Comparison of ENCODE assay signal across 35 cellular contexts in genomic region chr7:41754046-41754445, GRCh38. TPM values are rescaled to one million over a fixed set of nuclear protein-coding genes. Genes with fewer than 3 reads are reported as not detected.
"Had no signal": no experiment of that assay in that cellular context is flagged by ENCODE, and none has a peak within 500 bp of the region (broad histone marks: within the 10 kb centered on the region; RNA-seq: fewer than 3 reads in every experiment).

No MANE protein-coding gene starts in this region.

- H3K27me3 Mint-ChIP-seq: activated CD4-positive, alpha-beta memory T cell treated with anti-CD3 and anti-CD28 coated beads, Interleukin-2, amount 10 ng/mL, durations not matched to agents 7 days and 5 days; activated naive CD4-positive, alpha-beta T cell treated with anti-CD3 and anti-CD28 coated beads, Interleukin-2, amount 10 ng/mL, durations not matched to agents 7 days and 5 days; activated naive CD8-positive, alpha-beta T cell treated with anti-CD3 and anti-CD28 coated beads, Interleukin-2, amount 10 ng/mL, durations not matched to agents 7 days and 5 days; central memory CD8-positive, alpha-beta T cell had no signal

- H3K27ac Mint-ChIP-seq: activated CD4-positive, alpha-beta memory T cell treated with anti-CD3 and anti-CD28 coated beads, Interleukin-2, amount 10 ng/mL, durations not matched to agents 7 days and 5 days; activated CD4-positive, alpha-beta T cell treated with anti-CD3 and anti-CD28 coated beads for 36 hours; activated naive CD4-positive, alpha-beta T cell treated with anti-CD3 and anti-CD28 coated beads, Interleukin-2, amount 10 ng/mL, durations not matched to agents 7 days and 5 days; activated naive CD8-positive, alpha-beta T cell treated with anti-CD3 and anti-CD28 coated beads, Interleukin-2, amount 10 ng/mL, durations not matched to agents 7 days and 5 days; activated T-cell treated with anti-CD3 and anti-CD28 coated beads, Interleukin-2, amount 50 U/mL, for 72 hours; activated T-helper 2 cell treated with anti-CD3 and anti-CD28 coated beads, Interferon-gamma antibody, Interleukin-2, Interleukin-4, amounts not matched to agents 10 μg/mL and 5 μg/mL and 100 μg/mL, durations not matched to agents 14 hours and 24 hours and 36 hours had no signal

- H3K9ac ChIP-seq: KMS-11, SK-N-SH had no signal

- H3K4me3 ChIP-seq: adrenal gland, body of pancreas, MG63, SJCRH30 had no signal

- ATAC-seq: activated CD4-positive, alpha-beta T cell treated with anti-CD3 and anti-CD28 coated beads for 36 hours; activated T-cell treated with anti-CD3 and anti-CD28 coated beads, Interleukin-2, amount 50 U/mL, for 72 hours; body of pancreas; Panc1; Right ventricle myocardium inferior had no signal

- H3K27ac ChIP-seq: adrenal gland, body of pancreas, KMS-11, SJCRH30, WERI-Rb-1 had no signal

- H3K4me2 ChIP-seq: KMS-11, SK-N-SH had no signal

- H3K9me3 ChIP-seq: adrenal gland, body of pancreas had no signal

- H3K9me3 Mint-ChIP-seq: central memory CD8-positive, alpha-beta T cell had no signal

- H3K36me3 Mint-ChIP-seq: activated naive CD4-positive, alpha-beta T cell treated with anti-CD3 and anti-CD28 coated beads, Interleukin-2, amount 10 ng/mL, durations not matched to agents 7 days and 5 days; activated naive CD8-positive, alpha-beta T cell treated with anti-CD3 and anti-CD28 coated beads, Interleukin-2, amount 10 ng/mL, durations not matched to agents 7 days and 5 days had no signal

- H3K27me3 ChIP-seq: adrenal gland, body of pancreas, MG63, SJCRH30 had no signal

- DNase-seq: activated CD4-positive, alpha-beta memory T cell treated with anti-CD3 and anti-CD28 coated beads, Interleukin-2, amount 10 ng/mL, durations not matched to agents 7 days and 5 days; activated CD4-positive, alpha-beta T cell treated with anti-CD3 and anti-CD28 coated beads for 36 hours; activated CD4-positive, alpha-beta T cell treated with anti-CD3 and anti-CD28 coated beads, Interleukin-2, amount 50 U/mL, for 1 hour; activated CD8-positive, alpha-beta memory T cell treated with anti-CD3 and anti-CD28 coated beads, Interleukin-2, amount 50 U/mL, for 4 hours; activated gamma-delta T cell treated with Interleukin-2 at 50 U/mL for 16 hours; activated naive CD4-positive, alpha-beta T cell treated with anti-CD3 and anti-CD28 coated beads, Interleukin-2, amount 10 ng/mL, durations not matched to agents 7 days and 5 days; activated naive CD8-positive, alpha-beta T cell treated with anti-CD3 and anti-CD28 coated beads, Interleukin-2, amount 10 ng/mL, durations not matched to agents 7 days and 5 days; activated T-cell treated with anti-CD3 and anti-CD28 coated beads, Interleukin-2, amount 50 U/mL, for 72 hours; adrenal gland; aorta; body of pancreas; MG63; MV-4-11; NCI-H1092 treated with DMSO at 0.1 percent for 48 hours; NCI-H1417 treated with DMSO at 0.1 percent for 48 hours; NCI-H1694; NCI-H2029; NCI-H2107; NCI-H2171 treated with DMSO at 0.1 percent for 48 hours; NCI-H345; NCI-H510A; NCI-H526 treated with DMSO at 0.1 percent for 48 hours; NCI-H82; RPMI8226; SJCRH30; SK-N-SH; T-helper 1 cell; WERI-Rb-1 had no signal

- H3K4me1 ChIP-seq: adrenal gland, body of pancreas, SJCRH30 had no signal

- H3K4me1 Mint-ChIP-seq: activated CD4-positive, alpha-beta memory T cell treated with anti-CD3 and anti-CD28 coated beads, Interleukin-2, amount 10 ng/mL, durations not matched to agents 7 days and 5 days; activated CD4-positive, alpha-beta T cell treated with anti-CD3 and anti-CD28 coated beads for 36 hours; activated naive CD4-positive, alpha-beta T cell treated with anti-CD3 and anti-CD28 coated beads, Interleukin-2, amount 10 ng/mL, durations not matched to agents 7 days and 5 days; activated naive CD8-positive, alpha-beta T cell treated with anti-CD3 and anti-CD28 coated beads, Interleukin-2, amount 10 ng/mL, durations not matched to agents 7 days and 5 days; central memory CD8-positive, alpha-beta T cell had no signal

- H3K36me3 ChIP-seq: adrenal gland, MG63, SJCRH30, WERI-Rb-1 had no signal

- H3K4me3 Mint-ChIP-seq: activated CD4-positive, alpha-beta memory T cell treated with anti-CD3 and anti-CD28 coated beads, Interleukin-2, amount 10 ng/mL, durations not matched to agents 7 days and 5 days; activated CD4-positive, alpha-beta T cell treated with anti-CD3 and anti-CD28 coated beads for 36 hours; activated naive CD4-positive, alpha-beta T cell treated with anti-CD3 and anti-CD28 coated beads, Interleukin-2, amount 10 ng/mL, durations not matched to agents 7 days and 5 days; activated naive CD8-positive, alpha-beta T cell treated with anti-CD3 and anti-CD28 coated beads, Interleukin-2, amount 10 ng/mL, durations not matched to agents 7 days and 5 days; activated T-cell treated with anti-CD3 and anti-CD28 coated beads, Interleukin-2, amount 50 U/mL, for 72 hours; central memory CD8-positive, alpha-beta T cell had no signal

RNA-seq across cellular contexts. Expression of gene INHBA, which starts 51.2 kb away (rescaled TPM):
- total RNA-seq: activated CD4-positive, alpha-beta memory T cell treated with anti-CD3 and anti-CD28 coated beads, Interleukin-2, amount 10 ng/mL, durations not matched to agents 7 days and 5 days; activated CD4-positive, alpha-beta T cell treated with anti-CD3 and anti-CD28 coated beads for 36 hours; activated naive CD8-positive, alpha-beta T cell treated with anti-CD3 and anti-CD28 coated beads, Interleukin-2, amount 10 ng/mL, durations not matched to agents 7 days and 5 days; OCI-LY7; T-helper 2 cell treated with Interferon-gamma antibody and Interleukin-4, amounts not matched to agents 100 ng/mL and 5 ng/mL, for 36 hours had no signal
